2 cellular contexts compared by ENCODE assay signal in genomic region chr9:107720511-107720910, GRCh38.
TF ChIP-seq lines count a peak whose summit lies in the region.

No MANE protein-coding gene starts in this region.

TF ChIP-seq in SK-N-SH treated with all-trans-retinoic acid at 6 μM for 48 hours, 23 proteins besides CTCF, POLR2A, EP300 and RAD21 (continued from another document):
- TF ChIP-seq TSHZ2 (CRISPR knock-in tag; IDR thresholded peaks at IDR 0.05) (no peak), TOX (CRISPR knock-in tag; IDR thresholded peaks at IDR 0.05; ENCODE audit: borderline replicate concordance) (no peak), RARB (CRISPR knock-in tag; IDR thresholded peaks at IDR 0.05) (no peak), TCF4 (CRISPR knock-in tag; IDR thresholded peaks at IDR 0.05; ENCODE audit: borderline replicate concordance) (no peak), ESRRG (CRISPR knock-in tag; IDR thresholded peaks at IDR 0.05) (no peak)
TF ChIP-seq in SK-N-SH treated with all-trans-retinoic acid at 6 μM for 48 hours: peak in this region for 0.

TF ChIP-seq in SK-N-SH, 30 proteins besides CTCF, POLR2A, EP300 and RAD21 (continued from another document):
- TF ChIP-seq, protein P1, sequence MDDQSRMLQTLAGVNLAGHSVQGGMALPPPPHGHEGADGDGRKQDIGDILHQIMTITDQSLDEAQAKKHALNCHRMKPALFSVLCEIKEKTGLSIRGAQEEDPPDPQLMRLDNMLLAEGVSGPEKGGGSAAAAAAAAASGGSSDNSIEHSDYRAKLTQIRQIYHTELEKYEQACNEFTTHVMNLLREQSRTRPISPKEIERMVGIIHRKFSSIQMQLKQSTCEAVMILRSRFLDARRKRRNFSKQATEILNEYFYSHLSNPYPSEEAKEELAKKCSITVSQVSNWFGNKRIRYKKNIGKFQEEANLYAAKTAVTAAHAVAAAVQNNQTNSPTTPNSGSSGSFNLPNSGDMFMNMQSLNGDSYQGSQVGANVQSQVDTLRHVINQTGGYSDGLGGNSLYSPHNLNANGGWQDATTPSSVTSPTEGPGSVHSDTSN (IDR thresholded peaks at IDR 0.05): no peak
- no peak for TF ChIP-seq FOSL2 (IDR thresholded peaks at IDR 0.05; ENCODE audit: borderline replicate concordance, low read depth)
